In genomic region chr17:35057332-35057915, GRCh38 we compare ENCODE assay signal across 1 cellular context.
A peak's percentile ranks its signal among the peaks of the same experiment; 100 is the strongest.
TF ChIP-seq lines count a peak whose summit lies in the region.

No MANE protein-coding gene starts in this region.

TF ChIP-seq in GM12878, 131 proteins besides CTCF, POLR2A, EP300 and RAD21:
- 0 out of 2 replicates have a peak, but pooled peaks have one; percentile 41 for TF ChIP-seq ZNF24 (IDR thresholded peaks at IDR 0.05)
- no peak for TF ChIP-seq MXI1 (IDR thresholded peaks at IDR 0.05; ENCODE audit: low read depth, low read length)
TF ChIP-seq in GM12878: peak in this region for 1.
